ENCODE assay signal across 12 cellular contexts in genomic region chrX:71053217-71053621, GRCh38. TPM values are rescaled to one million over a fixed set of nuclear protein-coding genes. Genes with fewer than 3 reads are reported as not detected.
DNase-seq lines count a peak whose midpoint lies in the region; ATAC-seq and TF ChIP-seq lines count a peak whose summit lies in the region.
"Had no signal": no experiment of that assay in that cellular context is flagged by ENCODE, and none has a peak within 500 bp of the region (broad histone marks: within the 10 kb centered on the region; RNA-seq: fewer than 3 reads in every experiment).

No MANE protein-coding gene starts in this region.

- H3K4me1 ChIP-seq in left ventricle myocardium inferior, result peaks cover 4% of the 10 kb centered on the region
- H3K4me1 ChIP-seq: sigmoid colon had no signal

- H3K4me1 Mint-ChIP-seq in type B pancreatic cell (ENCODE audit: unreplicated experiment), result no peaks in the 10 kb centered on the region

- no peaks in the 10 kb centered on the region for H3K9me3 Mint-ChIP-seq in type B pancreatic cell
- H3K9me3 Mint-ChIP-seq: activated naive CD8-positive, alpha-beta T cell treated with anti-CD3 and anti-CD28 coated beads, Interleukin-2, amount 10 ng/mL, durations not matched to agents 7 days and 5 days had no signal

- H3K27me3 ChIP-seq in left ventricle myocardium inferior (ENCODE audit: low read depth), result no peaks in the 10 kb centered on the region
- H3K27me3 ChIP-seq: sigmoid colon had no signal

- intact Hi-C loops in Right ventricle myocardium inferior (cut with DNase I), result no loop called here
- intact Hi-C loops in cardiac septum (cut with DNase I), result no loop called here
- intact Hi-C loops in left ventricle myocardium inferior (cut with micrococcal nuclease), result no loop called here

- H3K36me3 Mint-ChIP-seq in type B pancreatic cell, result peaks cover 3% of the 10 kb centered on the region

- DNase-seq in Right ventricle myocardium inferior (ENCODE audit: missing footprints) (no peak), cardiac septum (ENCODE audit: low spot score) (no peak), RPMI7951 (ENCODE audit: low read depth) (peak; percentile 81), left ventricle myocardium inferior (no peak), type B pancreatic cell (ENCODE audit: extremely low spot score, unreplicated experiment) (no peak), HCEC 1CT (no peak)
- no peak for DNase-seq in stimulated activated naive CD4-positive, alpha-beta T cell treated with Interleukin-2 at 50 U/mL for 16 hours (lab: John Stamatoyannopoulos, UW)
- DNase-seq: activated naive CD8-positive, alpha-beta T cell treated with anti-CD3 and anti-CD28 coated beads, Interleukin-2, amount 10 ng/mL, durations not matched to agents 7 days and 5 days; sigmoid colon had no signal

- H3K4me3 Mint-ChIP-seq in type B pancreatic cell, result peak overlapping the region; percentile 47
- H3K4me3 Mint-ChIP-seq: activated naive CD8-positive, alpha-beta T cell treated with anti-CD3 and anti-CD28 coated beads, Interleukin-2, amount 10 ng/mL, durations not matched to agents 7 days and 5 days had no signal

- H3K4me3 ChIP-seq in left ventricle myocardium inferior, result peak overlapping the region; percentile 56
- H3K4me3 ChIP-seq: BLaER1, sigmoid colon had no signal

- H3K9me3 ChIP-seq in left ventricle myocardium inferior (replicated peaks), result no peaks in the 10 kb centered on the region
- H3K9me3 ChIP-seq: sigmoid colon had no signal

- TF ChIP-seq CTCF in left ventricle myocardium inferior (IDR thresholded peaks at IDR 0.05; ENCODE audit: borderline replicate concordance), result no peak
- TF ChIP-seq CTCF in type B pancreatic cell (conservative IDR thresholded peaks at IDR 0.05), result no peak

- ATAC-seq in Right ventricle myocardium inferior (peak; percentile 59), GM21528 (IDR thresholded peaks at IDR 0.05; ENCODE audit: low FRiP score, unreplicated experiment) (no peak)

- H3K36me3 ChIP-seq in left ventricle myocardium inferior, result no peaks in the 10 kb centered on the region

- H3K27ac Mint-ChIP-seq in type B pancreatic cell, result no peak overlapping the region
- H3K27ac Mint-ChIP-seq: activated naive CD8-positive, alpha-beta T cell treated with anti-CD3 and anti-CD28 coated beads, Interleukin-2, amount 10 ng/mL, durations not matched to agents 7 days and 5 days had no signal

- no peaks in the 10 kb centered on the region for H3K27me3 Mint-ChIP-seq in type B pancreatic cell
- H3K27me3 Mint-ChIP-seq: activated naive CD8-positive, alpha-beta T cell treated with anti-CD3 and anti-CD28 coated beads, Interleukin-2, amount 10 ng/mL, durations not matched to agents 7 days and 5 days had no signal

- no peak overlapping the region for H3K27ac ChIP-seq in left ventricle myocardium inferior (replicated peaks)
- H3K27ac ChIP-seq: BLaER1, sigmoid colon had no signal

RNA-seq across cellular contexts. Expression of gene SNX12, which starts 14.9 kb away (rescaled TPM):
- total RNA-seq in Right ventricle myocardium inferior (49.5 TPM), cardiac septum (52.7 TPM), left ventricle myocardium inferior (42.7 TPM), type B pancreatic cell (ENCODE audit: low replicate concordance) (67.0 and 79.3 TPM in 2 replicates)
- total RNA-seq in RPMI7951 (2014; rRNA removed; shearing (Covaris generic)), result 75.6 and 86.4 TPM in 2 replicates

RNA-seq across cellular contexts. Expression of gene FOXO4, which starts 42.4 kb away (rescaled TPM):
- total RNA-seq in Right ventricle myocardium inferior (52.7 TPM), cardiac septum (37.4 TPM), left ventricle myocardium inferior (39.5 TPM), type B pancreatic cell (ENCODE audit: low replicate concordance) (18.8 and 34.1 TPM in 2 replicates)
- 4.2 and 4.3 TPM in 2 replicates for total RNA-seq in RPMI7951 (2014; rRNA removed; shearing (Covaris generic))

RNA-seq across cellular contexts. Expression of gene CXorf65, which starts 53.3 kb away (rescaled TPM):
- total RNA-seq in Right ventricle myocardium inferior, result not detected
- not detected for total RNA-seq in cardiac septum
- total RNA-seq in RPMI7951 (2014; rRNA removed; shearing (Covaris generic)), result not detected in 2 replicates
- total RNA-seq in left ventricle myocardium inferior, result not detected
- not detected in 2 replicates for total RNA-seq in type B pancreatic cell (ENCODE audit: low replicate concordance)
- total RNA-seq: M059J, sigmoid colon had no signal

RNA-seq across cellular contexts. Expression of gene IL2RG, which starts 58.2 kb away (rescaled TPM):
- total RNA-seq in Right ventricle myocardium inferior (2.8 TPM), cardiac septum (2.3 TPM), left ventricle myocardium inferior (0.99 TPM), type B pancreatic cell (ENCODE audit: low replicate concordance) (1.5 and 5.2 TPM in 2 replicates)
- total RNA-seq in RPMI7951 (2014; rRNA removed; shearing (Covaris generic)), result not detected in 2 replicates
